In the genomic region with DNA sequence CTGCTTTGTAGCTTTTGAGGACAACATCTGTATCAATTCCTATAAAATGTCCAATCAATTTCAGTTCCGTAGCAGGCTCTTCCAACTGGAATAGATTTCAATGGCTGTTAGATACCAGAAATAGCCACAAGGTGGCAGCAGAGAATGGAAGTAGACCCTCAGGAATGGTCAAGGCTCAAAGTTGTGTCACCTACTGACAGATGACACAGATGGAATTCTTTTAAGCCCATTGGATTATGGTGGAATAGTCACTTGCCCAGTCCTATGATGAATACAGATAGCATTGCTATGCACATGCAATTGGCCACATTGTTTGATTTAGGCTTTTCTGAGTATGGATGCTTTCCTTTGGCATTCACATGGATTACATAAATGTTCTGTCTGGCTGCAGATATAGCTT, we compare ENCODE assay signal across 8 cellular contexts.
A peak's percentile ranks its signal among the peaks of the same experiment; 100 is the strongest.
DNase-seq lines count a peak whose midpoint lies in the region; ATAC-seq and TF ChIP-seq lines count a peak whose summit lies in the region.

No MANE protein-coding gene starts in this region.

- H3K27me3 Mint-ChIP-seq in Caco-2 (ENCODE audit: insufficient read depth, unreplicated experiment), result no peaks in the 10 kb centered on the region
- H3K27me3 Mint-ChIP-seq in activated CD8-positive, alpha-beta memory T cell treated with anti-CD3 and anti-CD28 coated beads, Interleukin-2, amount 10 ng/mL, durations not matched to agents 7 days and 5 days, result no peaks in the 10 kb centered on the region

- no peaks in the 10 kb centered on the region for H3K4me1 ChIP-seq in Caco-2

- no peaks in the 10 kb centered on the region for H3K36me3 ChIP-seq in Caco-2 (ENCODE audit: control insufficient read depth, insufficient read depth, low read length)

- CTCF ChIA-PET in Caco-2 (lab: Charles Lee), result no interaction called here
- CTCF ChIA-PET in activated CD8-positive, alpha-beta memory T cell treated with anti-CD3 and anti-CD28 coated beads, Interleukin-2, amount 10 ng/mL, durations not matched to agents 7 days and 5 days (lab: Charles Lee), result interaction anchor here (1.5 to 1.9 kb wide), 2 partner anchors 131 to 138 kb away, joined by 5 to 6 read pairs; a partner anchor contains a TSS

- no peaks in the 10 kb centered on the region for H3K36me3 Mint-ChIP-seq in Caco-2 (ENCODE audit: insufficient read depth, unreplicated experiment)
- H3K36me3 Mint-ChIP-seq in activated CD8-positive, alpha-beta memory T cell treated with anti-CD3 and anti-CD28 coated beads, Interleukin-2, amount 10 ng/mL, durations not matched to agents 7 days and 5 days, result no peaks in the 10 kb centered on the region

- no TSS peak for BruUV-seq in Caco-2 (replicated peaks; lab: Mats Ljungman, UMichigan)

- H3K27ac Mint-ChIP-seq in Caco-2 (ENCODE audit: unreplicated experiment), result no peak overlapping the region
- no peak overlapping the region for H3K27ac Mint-ChIP-seq in activated CD8-positive, alpha-beta memory T cell treated with anti-CD3 and anti-CD28 coated beads, Interleukin-2, amount 10 ng/mL, durations not matched to agents 7 days and 5 days

- H3K9me3 ChIP-seq in Caco-2, result no peaks in the 10 kb centered on the region

- no peaks in the 10 kb centered on the region for H3K4me1 Mint-ChIP-seq in Caco-2 (ENCODE audit: low read depth, unreplicated experiment)
- H3K4me1 Mint-ChIP-seq in activated CD8-positive, alpha-beta memory T cell treated with anti-CD3 and anti-CD28 coated beads, Interleukin-2, amount 10 ng/mL, durations not matched to agents 7 days and 5 days, result peaks cover 23% of the 10 kb centered on the region

- H3K9me3 Mint-ChIP-seq in Caco-2 (ENCODE audit: unreplicated experiment), result no peaks in the 10 kb centered on the region
- no peaks in the 10 kb centered on the region for H3K9me3 Mint-ChIP-seq in activated CD8-positive, alpha-beta memory T cell treated with anti-CD3 and anti-CD28 coated beads, Interleukin-2, amount 10 ng/mL, durations not matched to agents 7 days and 5 days (ENCODE audit: low read depth)

- TF ChIP-seq CTCF in Caco-2 (IDR thresholded peaks at IDR 0.05; ENCODE audit: insufficient read depth in 1 of 2, low read depth in 1 of 2, low read length in 1 of 2, severe bottlenecking in 1 of 2, unreplicated experiment in 1 of 2), result peak; percentile 51 to 53

- DNase-seq in Caco-2 (peak; percentile 36 to 69), GM19238 (ENCODE audit: insufficient read length, low spot score) (peak; percentile 7), NCI-H1694 (lab: John Stamatoyannopoulos, UW) (peak; percentile 6), fibroblast of the conjunctiva (ENCODE audit: low read depth) (peak; percentile 10), occipital lobe (lab: John Stamatoyannopoulos, UW) (peak; percentile 2)
- peak; percentile 42 for DNase-seq in activated CD8-positive, alpha-beta memory T cell treated with anti-CD3 and anti-CD28 coated beads, Interleukin-2, amount 10 ng/mL, durations not matched to agents 7 days and 5 days

- POLR2A ChIA-PET in Caco-2 (lab: Charles Lee), result no interaction called here

- no peak overlapping the region for H3K4me3 Mint-ChIP-seq in Caco-2 (ENCODE audit: unreplicated experiment)
- no peak overlapping the region for H3K4me3 Mint-ChIP-seq in activated CD8-positive, alpha-beta memory T cell treated with anti-CD3 and anti-CD28 coated beads, Interleukin-2, amount 10 ng/mL, durations not matched to agents 7 days and 5 days

- no peaks in the 10 kb centered on the region for H3K27me3 ChIP-seq in Caco-2 (replicated peaks; ENCODE audit: control insufficient read depth, insufficient read depth, low read length)

- H3K4me3 ChIP-seq in Caco-2 (ENCODE audit: low read depth, low read length), result no peak overlapping the region

- no peak for ATAC-seq in activated CD8-positive, alpha-beta memory T cell treated with anti-CD3 and anti-CD28 coated beads, Interleukin-2, amount 10 ng/mL, durations not matched to agents 7 days and 5 days
- no peak for ATAC-seq in HG02642 (IDR thresholded peaks at IDR 0.05; ENCODE audit: poor library complexity, unreplicated experiment)
- ATAC-seq in HG03439 (IDR thresholded peaks at IDR 0.05; ENCODE audit: unreplicated experiment), result no peak

- intact Hi-C loops in Caco-2 (cut with micrococcal nuclease; ENCODE audit: unreplicated experiment), result loop anchor here (1.0 to 10.0 kb wide), 5 partner anchors 130 to 393 kb away; a partner anchor contains a TSS

Comparison
In these comparisons a context has a peak if more than half of its experiments do, and no peak if none do; other contexts are left out.
1. DNase-seq: peak in every context shown above with its lines; median percentile 52 in Caco-2; 42 in activated CD8-positive, alpha-beta memory T cell treated with anti-CD3 and anti-CD28 coated beads, Interleukin-2, amount 10 ng/mL, durations not matched to agents 7 days and 5 days; 10 in fibroblast of the conjunctiva; 7 in GM19238; 6 in NCI-H1694; 2 in occipital lobe.